1 cellular context compared by ENCODE assay signal in the genomic region with DNA sequence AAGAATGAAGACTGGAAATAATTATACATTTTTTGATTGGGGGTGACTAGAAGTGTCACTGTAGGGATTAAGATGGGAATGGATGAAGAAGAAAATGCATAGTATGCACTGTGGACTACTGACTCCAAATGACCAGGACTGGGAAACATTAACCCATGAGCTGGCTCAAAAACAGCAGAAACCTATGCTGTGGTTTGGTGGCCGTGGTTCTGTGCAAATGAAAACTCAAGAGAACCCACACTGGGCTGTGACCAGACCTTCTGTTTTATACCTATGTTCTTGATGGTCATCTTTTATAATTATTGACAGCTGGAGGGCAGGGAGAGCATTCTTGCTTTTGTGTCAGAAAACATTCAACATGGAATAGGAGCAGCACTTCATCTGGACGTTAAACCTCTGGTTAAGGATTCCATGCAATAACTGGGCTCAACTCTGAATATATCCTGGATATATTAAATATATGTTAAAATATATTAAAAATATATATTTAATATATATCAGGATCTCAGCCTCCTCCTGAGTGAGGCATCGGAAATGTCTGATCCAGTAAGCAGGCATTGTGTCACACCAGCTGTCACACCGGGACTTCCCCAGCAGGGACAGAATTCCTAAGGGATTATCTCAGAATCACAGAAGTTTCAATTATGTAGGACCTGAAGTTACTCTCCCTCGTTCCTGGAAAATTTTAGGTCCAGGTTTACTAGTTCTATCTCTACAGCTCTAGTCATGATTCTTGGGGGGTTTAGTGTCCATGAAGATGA.
TF ChIP-seq lines count a peak whose summit lies in the region.

No MANE protein-coding gene starts in this region.

TF ChIP-seq in A549, 52 proteins besides CTCF, POLR2A, EP300 and RAD21 (continued from another document):
- TF ChIP-seq, protein P1, sequence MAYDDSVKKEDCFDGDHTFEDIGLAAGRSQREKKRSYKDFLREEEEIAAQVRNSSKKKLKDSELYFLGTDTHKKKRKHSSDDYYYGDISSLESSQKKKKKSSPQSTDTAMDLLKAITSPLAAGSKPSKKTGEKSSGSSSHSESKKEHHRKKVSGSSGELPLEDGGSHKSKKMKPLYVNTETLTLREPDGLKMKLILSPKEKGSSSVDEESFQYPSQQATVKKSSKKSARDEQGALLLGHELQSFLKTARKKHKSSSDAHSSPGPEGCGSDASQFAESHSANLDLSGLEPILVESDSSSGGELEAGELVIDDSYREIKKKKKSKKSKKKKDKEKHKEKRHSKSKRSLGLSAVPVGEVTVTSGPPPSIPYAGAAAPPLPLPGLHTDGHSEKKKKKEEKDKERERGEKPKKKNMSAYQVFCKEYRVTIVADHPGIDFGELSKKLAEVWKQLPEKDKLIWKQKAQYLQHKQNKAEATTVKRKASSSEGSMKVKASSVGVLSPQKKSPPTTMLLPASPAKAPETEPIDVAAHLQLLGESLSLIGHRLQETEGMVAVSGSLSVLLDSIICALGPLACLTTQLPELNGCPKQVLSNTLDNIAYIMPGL (CRISPR knock-in tag; IDR thresholded peaks at IDR 0.05; ENCODE audit: borderline replicate concordance), result no peak
- no peak for TF ChIP-seq RARB (CRISPR knock-in tag; IDR thresholded peaks at IDR 0.05)
- TF ChIP-seq, protein P2, sequence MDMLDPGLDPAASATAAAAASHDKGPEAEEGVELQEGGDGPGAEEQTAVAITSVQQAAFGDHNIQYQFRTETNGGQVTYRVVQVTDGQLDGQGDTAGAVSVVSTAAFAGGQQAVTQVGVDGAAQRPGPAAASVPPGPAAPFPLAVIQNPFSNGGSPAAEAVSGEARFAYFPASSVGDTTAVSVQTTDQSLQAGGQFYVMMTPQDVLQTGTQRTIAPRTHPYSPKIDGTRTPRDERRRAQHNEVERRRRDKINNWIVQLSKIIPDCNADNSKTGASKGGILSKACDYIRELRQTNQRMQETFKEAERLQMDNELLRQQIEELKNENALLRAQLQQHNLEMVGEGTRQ (IDR thresholded peaks at IDR 0.05), result no peak
- TF ChIP-seq, protein P3, sequence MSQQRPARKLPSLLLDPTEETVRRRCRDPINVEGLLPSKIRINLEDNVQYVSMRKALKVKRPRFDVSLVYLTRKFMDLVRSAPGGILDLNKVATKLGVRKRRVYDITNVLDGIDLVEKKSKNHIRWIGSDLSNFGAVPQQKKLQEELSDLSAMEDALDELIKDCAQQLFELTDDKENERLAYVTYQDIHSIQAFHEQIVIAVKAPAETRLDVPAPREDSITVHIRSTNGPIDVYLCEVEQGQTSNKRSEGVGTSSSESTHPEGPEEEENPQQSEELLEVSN (IDR thresholded peaks at IDR 0.05; ENCODE audit: borderline replicate concordance, low read depth), result no peak
- no peak for TF ChIP-seq RFX5 (IDR thresholded peaks at IDR 0.05)
- TF ChIP-seq HOXB5 (CRISPR knock-in tag; IDR thresholded peaks at IDR 0.05), result no peak
- TF ChIP-seq TFCP2L1 (CRISPR knock-in tag; IDR thresholded peaks at IDR 0.05), result no peak
- no peak for TF ChIP-seq FOSB (CRISPR knock-in tag; IDR thresholded peaks at IDR 0.05)
- no peak for TF ChIP-seq CBX8 (IDR thresholded peaks at IDR 0.05)
- no peak for TF ChIP-seq FOXS1 (CRISPR knock-in tag; IDR thresholded peaks at IDR 0.05)
